8 cellular contexts compared by ENCODE assay signal in genomic region chr5:39578887-39579497, GRCh38.
DNase-seq lines count a peak whose midpoint lies in the region; ATAC-seq and TF ChIP-seq lines count a peak whose summit lies in the region.

No MANE protein-coding gene starts in this region.

- H3K4me3 ChIP-seq in heart right ventricle (no peak overlapping the region), SU-DHL-6 (ENCODE audit: insufficient read depth, low read length, poor library complexity, severe bottlenecking) (no peak overlapping the region), hepatocyte (no peak overlapping the region), upper lobe of right lung (no peak overlapping the region)

- H2AFZ ChIP-seq in SU-DHL-6 (ENCODE audit: low read depth, low read length, severe bottlenecking) (no peak overlapping the region), hepatocyte (no peak overlapping the region)

- H3F3A ChIP-seq in SU-DHL-6 (ENCODE audit: insufficient read depth), result no peaks in the 10 kb centered on the region

- H3K79me2 ChIP-seq in SU-DHL-6 (ENCODE audit: insufficient read depth, low read length) (no peaks in the 10 kb centered on the region), hepatocyte (no peaks in the 10 kb centered on the region)

- H3K9me3 ChIP-seq in heart right ventricle (no peaks in the 10 kb centered on the region), SU-DHL-6 (ENCODE audit: insufficient read depth, low read length) (no peaks in the 10 kb centered on the region), hepatocyte (ENCODE audit: low read depth) (no peaks in the 10 kb centered on the region), upper lobe of right lung (no peaks in the 10 kb centered on the region)

- ATAC-seq in heart right ventricle, result no peak
- ATAC-seq in upper lobe of right lung, result no peak
- no peak for ATAC-seq in GM21423 (IDR thresholded peaks at IDR 0.05; ENCODE audit: unreplicated experiment)
- ATAC-seq in HG03571 (IDR thresholded peaks at IDR 0.05; ENCODE audit: unreplicated experiment), result no peak

- H4K20me1 ChIP-seq in SU-DHL-6 (ENCODE audit: low read depth, low read length), result no peaks in the 10 kb centered on the region
- no peaks in the 10 kb centered on the region for H4K20me1 ChIP-seq in hepatocyte (ENCODE audit: insufficient read depth, poor library complexity, severe bottlenecking)

- H3K27ac ChIP-seq in heart right ventricle, result no peak overlapping the region
- H3K27ac ChIP-seq in SU-DHL-6 (ENCODE audit: low read depth, low read length), result no peak overlapping the region
- no peak overlapping the region for H3K27ac ChIP-seq in hepatocyte
- H3K27ac ChIP-seq in upper lobe of right lung, result no peak overlapping the region

- H3K9ac ChIP-seq in SU-DHL-6 (ENCODE audit: low read length), result no peak overlapping the region

- TF ChIP-seq CTCF in heart right ventricle (IDR thresholded peaks at IDR 0.05) (peak; percentile 59 to 82 (median 75)), SU-DHL-6 (IDR thresholded peaks at IDR 0.05; ENCODE audit: insufficient read depth, low read length, poor library complexity, severe bottlenecking) (peak; percentile 36), hepatocyte (IDR thresholded peaks at IDR 0.05; ENCODE audit: poor library complexity) (peak; percentile 77), upper lobe of right lung (IDR thresholded peaks at IDR 0.05) (peak; percentile 76)

- H3K4me2 ChIP-seq in SU-DHL-6 (ENCODE audit: low read depth, low read length, poor library complexity, severe bottlenecking), result no peak overlapping the region
- H3K4me2 ChIP-seq in hepatocyte, result peak overlapping the region; percentile 44

- H3K36me3 ChIP-seq in heart right ventricle, result no peaks in the 10 kb centered on the region
- no peaks in the 10 kb centered on the region for H3K36me3 ChIP-seq in SU-DHL-6 (ENCODE audit: low read length)
- H3K36me3 ChIP-seq in hepatocyte (replicated peaks; ENCODE audit: insufficient read depth, low read depth), result no peaks in the 10 kb centered on the region
- no peaks in the 10 kb centered on the region for H3K36me3 ChIP-seq in upper lobe of right lung

- WGBS in heart right ventricle, 2 donors, result 66 to 71% methylated on average over 2 of the region's 2 CpGs
- WGBS in hepatocyte (ENCODE audit: low lambda C conversion rate, missing lambda C conversion rate), result 61% methylated on average over 2 of the region's 2 CpGs

- H3K27me3 ChIP-seq in heart right ventricle, result peaks cover 0 to 5% (median 0%) of the 10 kb centered on the region in 7 donors
- H3K27me3 ChIP-seq in SU-DHL-6 (ENCODE audit: low read length), result no peaks in the 10 kb centered on the region; the same call in 1 of the 2 replicates
- H3K27me3 ChIP-seq in hepatocyte, result no peaks in the 10 kb centered on the region
- H3K27me3 ChIP-seq in upper lobe of right lung, result no peaks in the 10 kb centered on the region

- intact Hi-C loops in heart right ventricle (cut with DNase I) (loop anchor here (2.0 to 10.0 kb wide), 8 partner anchors 364 to 1298 kb away; partner anchors contain the start of gene FYB1 (in 1 of the 10)), cardiac septum (cut with DNase I) (no loop called here), upper lobe of right lung (cut with DNase I) (no loop called here)

- H3K4me1 ChIP-seq in heart right ventricle (peaks cover 0 to 13% (median 9%) of the 10 kb centered on the region in 9 donors), hepatocyte (ENCODE audit: insufficient read depth) (peaks cover 22% of the 10 kb centered on the region), upper lobe of right lung (no peaks in the 10 kb centered on the region)

- DNase-seq in heart right ventricle (no peak), cardiac septum (ENCODE audit: low spot score) (no peak), hepatocyte (ENCODE audit: low spot score) (peak; percentile 32), upper lobe of right lung (no peak), hippocampal formation (lab: John Stamatoyannopoulos, UW) (no peak)

- H3K9me2 ChIP-seq in SU-DHL-6 (replicated peaks; ENCODE audit: insufficient read depth, low read length) (no peaks in the 10 kb centered on the region), hepatocyte (replicated peaks; ENCODE audit: insufficient read depth) (no peaks in the 10 kb centered on the region)

Comparison
In these comparisons a context has a peak if more than half of its experiments do, and no peak if none do; other contexts are left out.
1. intact Hi-C loops: an anchor here in heart right ventricle (2.0 to 10.0 kb wide); none called in cardiac septum and upper lobe of right lung.